ENCODE assay signal across 3 cellular contexts in the genomic region with DNA sequence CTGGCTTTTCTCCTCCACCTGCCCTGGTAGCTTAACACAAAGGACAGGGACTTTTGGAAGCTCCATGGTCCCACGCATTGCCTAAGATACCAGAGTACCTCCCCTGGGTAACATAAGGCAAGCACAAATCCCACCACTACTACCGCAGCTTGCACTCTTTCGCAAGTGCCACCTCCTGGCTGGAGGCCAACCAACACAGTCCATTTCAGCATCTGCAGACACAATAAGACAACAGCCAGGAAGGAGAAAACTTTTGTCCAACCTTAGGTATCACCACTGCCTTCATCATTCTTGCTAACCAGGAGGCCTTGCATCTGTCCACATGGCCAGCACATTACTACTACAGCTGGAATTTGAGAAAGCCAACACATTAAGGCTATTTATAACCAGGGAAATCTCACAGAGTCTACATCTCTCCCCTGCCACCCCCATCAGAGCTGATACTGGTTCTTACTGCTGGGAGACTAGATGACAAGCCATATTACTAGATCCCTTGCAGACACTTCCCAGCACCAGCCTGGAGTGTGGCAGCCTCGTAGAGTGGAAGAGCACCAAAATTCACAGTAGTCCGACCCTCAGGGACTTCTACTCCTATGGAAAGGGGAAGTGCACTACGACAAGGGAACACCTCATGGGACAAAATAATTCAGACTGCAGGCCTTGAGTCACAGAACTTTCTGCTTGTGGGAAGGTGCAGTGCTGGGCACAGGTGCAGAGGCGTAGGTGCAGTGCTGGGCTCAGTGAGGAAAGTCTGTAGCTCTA.
TF ChIP-seq lines count a peak whose summit lies in the region.

No MANE protein-coding gene starts in this region.

TF ChIP-seq in SK-N-SH treated with all-trans-retinoic acid at 6 μM for 48 hours, 23 proteins besides CTCF, POLR2A, EP300 and RAD21:
- TF ChIP-seq TOX (CRISPR knock-in tag; IDR thresholded peaks at IDR 0.05; ENCODE audit: borderline replicate concordance) (no peak), ZNF565 (CRISPR knock-in tag; conservative IDR thresholded peaks at IDR 0.05; ENCODE audit: low read depth) (no peak), SNAI2 (CRISPR knock-in tag; IDR thresholded peaks at IDR 0.05) (no peak)

TF ChIP-seq in SK-N-SH, 30 proteins besides CTCF, POLR2A, EP300 and RAD21:
- TF ChIP-seq NFIC (IDR thresholded peaks at IDR 0.05; ENCODE audit: borderline replicate concordance) (no peak), YY1 (IDR thresholded peaks at IDR 0.05; ENCODE audit: low read depth) (no peak), SIN3A (IDR thresholded peaks at IDR 0.05; ENCODE audit: borderline replicate concordance, low read depth, low read length) (no peak), GABPA (IDR thresholded peaks at IDR 0.05; ENCODE audit: low read depth) (no peak), TCF12 (IDR thresholded peaks at IDR 0.05) (no peak), RXRA (IDR thresholded peaks at IDR 0.05; ENCODE audit: borderline replicate concordance, low read depth) (no peak), TEAD4 (IDR thresholded peaks at IDR 0.05; ENCODE audit: borderline replicate concordance, insufficient read depth) (no peak), TAF1 (IDR thresholded peaks at IDR 0.05; ENCODE audit: borderline replicate concordance, low read depth, low read length) (no peak), FOSL2 (IDR thresholded peaks at IDR 0.05; ENCODE audit: borderline replicate concordance, low read depth) (no peak), POLR2AphosphoS5 (IDR thresholded peaks at IDR 0.05; ENCODE audit: low read depth, low read length) (no peak), GATA2 (CRISPR knock-in tag; IDR thresholded peaks at IDR 0.05) (no peak), EZH2phosphoT487 (IDR thresholded peaks at IDR 0.05; ENCODE audit: borderline replicate concordance, low read depth) (no peak), MXI1 (IDR thresholded peaks at IDR 0.05; ENCODE audit: low read depth, low read length) (no peak), MEF2A (IDR thresholded peaks at IDR 0.05; ENCODE audit: borderline replicate concordance, low read depth) (no peak)
- TF ChIP-seq, protein P1, sequence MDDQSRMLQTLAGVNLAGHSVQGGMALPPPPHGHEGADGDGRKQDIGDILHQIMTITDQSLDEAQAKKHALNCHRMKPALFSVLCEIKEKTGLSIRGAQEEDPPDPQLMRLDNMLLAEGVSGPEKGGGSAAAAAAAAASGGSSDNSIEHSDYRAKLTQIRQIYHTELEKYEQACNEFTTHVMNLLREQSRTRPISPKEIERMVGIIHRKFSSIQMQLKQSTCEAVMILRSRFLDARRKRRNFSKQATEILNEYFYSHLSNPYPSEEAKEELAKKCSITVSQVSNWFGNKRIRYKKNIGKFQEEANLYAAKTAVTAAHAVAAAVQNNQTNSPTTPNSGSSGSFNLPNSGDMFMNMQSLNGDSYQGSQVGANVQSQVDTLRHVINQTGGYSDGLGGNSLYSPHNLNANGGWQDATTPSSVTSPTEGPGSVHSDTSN (IDR thresholded peaks at IDR 0.05), result no peak
- TF ChIP-seq, protein P2, sequence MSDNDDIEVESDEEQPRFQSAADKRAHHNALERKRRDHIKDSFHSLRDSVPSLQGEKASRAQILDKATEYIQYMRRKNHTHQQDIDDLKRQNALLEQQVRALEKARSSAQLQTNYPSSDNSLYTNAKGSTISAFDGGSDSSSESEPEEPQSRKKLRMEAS (IDR thresholded peaks at IDR 0.05; ENCODE audit: low read depth), result no peak
- TF ChIP-seq, protein P3, sequence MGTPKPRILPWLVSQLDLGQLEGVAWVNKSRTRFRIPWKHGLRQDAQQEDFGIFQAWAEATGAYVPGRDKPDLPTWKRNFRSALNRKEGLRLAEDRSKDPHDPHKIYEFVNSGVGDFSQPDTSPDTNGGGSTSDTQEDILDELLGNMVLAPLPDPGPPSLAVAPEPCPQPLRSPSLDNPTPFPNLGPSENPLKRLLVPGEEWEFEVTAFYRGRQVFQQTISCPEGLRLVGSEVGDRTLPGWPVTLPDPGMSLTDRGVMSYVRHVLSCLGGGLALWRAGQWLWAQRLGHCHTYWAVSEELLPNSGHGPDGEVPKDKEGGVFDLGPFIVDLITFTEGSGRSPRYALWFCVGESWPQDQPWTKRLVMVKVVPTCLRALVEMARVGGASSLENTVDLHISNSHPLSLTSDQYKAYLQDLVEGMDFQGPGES (IDR thresholded peaks at IDR 0.05; ENCODE audit: low read depth, low read length), result no peak

TF ChIP-seq in H1, 55 proteins besides CTCF, POLR2A, EP300 and RAD21:
- no peak for TF ChIP-seq CBX8 (IDR thresholded peaks at IDR 0.05; ENCODE audit: borderline replicate concordance, low read depth, low read length)
- TF ChIP-seq BACH1 (IDR thresholded peaks at IDR 0.05; ENCODE audit: low read length), result no peak
- no peak for TF ChIP-seq ZNF274 (IDR thresholded peaks at IDR 0.05; ENCODE audit: borderline replicate concordance, extremely low read depth, low read length)
- TF ChIP-seq SRF (IDR thresholded peaks at IDR 0.05; ENCODE audit: low read depth, low read length), result no peak
- TF ChIP-seq, protein P4, sequence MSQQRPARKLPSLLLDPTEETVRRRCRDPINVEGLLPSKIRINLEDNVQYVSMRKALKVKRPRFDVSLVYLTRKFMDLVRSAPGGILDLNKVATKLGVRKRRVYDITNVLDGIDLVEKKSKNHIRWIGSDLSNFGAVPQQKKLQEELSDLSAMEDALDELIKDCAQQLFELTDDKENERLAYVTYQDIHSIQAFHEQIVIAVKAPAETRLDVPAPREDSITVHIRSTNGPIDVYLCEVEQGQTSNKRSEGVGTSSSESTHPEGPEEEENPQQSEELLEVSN (IDR thresholded peaks at IDR 0.05), result no peak
- no peak for TF ChIP-seq NANOG (IDR thresholded peaks at IDR 0.05; ENCODE audit: insufficient read depth, low read depth, low read length, poor library complexity, severe bottlenecking)
- no peak for TF ChIP-seq RFX5 (IDR thresholded peaks at IDR 0.05; ENCODE audit: borderline replicate concordance, low read depth, low read length)
- TF ChIP-seq TAF7 (optimal IDR thresholded peaks at IDR 0.05; ENCODE audit: borderline replicate concordance, low read depth, low read length), result no peak
- TF ChIP-seq EZH2 (IDR thresholded peaks at IDR 0.05; ENCODE audit: low read depth, low read length, severe bottlenecking), result no peak
